Comparison of ENCODE assay signal across 23 cellular contexts in genomic region chr10:50531388-50532077, GRCh38.
"Had no signal": no experiment of that assay in that cellular context is flagged by ENCODE, and none has a peak within 500 bp of the region (broad histone marks: within the 10 kb centered on the region; RNA-seq: fewer than 3 reads in every experiment).

No MANE protein-coding gene starts in this region.

- H3K36me3 Mint-ChIP-seq: natural killer cell treated with Interleukin-12 subunit alpha and Interleukin-12 subunit beta and Interleukin-15 and Interleukin-18, amount 100 ng/mL, for 72 hours; stimulated activated memory B cell treated with anti-CD40 and anti-IgM and Interleukin-4, amounts not matched to agents 10 μg/mL and 1 μg/mL and 100 μg/mL, for 72 hours had no signal

- H3K27me3 Mint-ChIP-seq: naive thymus-derived CD4-positive, alpha-beta T cell; natural killer cell treated with Interleukin-12 subunit alpha and Interleukin-12 subunit beta and Interleukin-15 and Interleukin-18, amount 100 ng/mL, for 72 hours; progenitor cell of endocrine pancreas; stimulated activated memory B cell treated with anti-CD40 and anti-IgM and Interleukin-4, amounts not matched to agents 10 μg/mL and 1 μg/mL and 100 μg/mL, for 72 hours; stimulated activated naive CD8-positive, alpha-beta T cell treated with anti-CD3 and anti-CD28 coated beads, Interleukin-15, amount 100 ng/mL, for 72 hours had no signal

- H3K36me3 ChIP-seq: left ventricle myocardium inferior, ovary, right atrium auricular region, right lobe of liver, tibial nerve, upper lobe of left lung had no signal

- H3K4me3 Mint-ChIP-seq: naive thymus-derived CD4-positive, alpha-beta T cell; natural killer cell treated with Interleukin-12 subunit alpha and Interleukin-12 subunit beta and Interleukin-15 and Interleukin-18, amount 100 ng/mL, for 72 hours; stimulated activated memory B cell treated with anti-CD40 and anti-IgM and Interleukin-4, amounts not matched to agents 10 μg/mL and 1 μg/mL and 100 μg/mL, for 72 hours; stimulated activated naive CD8-positive, alpha-beta T cell treated with anti-CD3 and anti-CD28 coated beads, Interleukin-15, amount 100 ng/mL, for 72 hours had no signal

- H3K27ac Mint-ChIP-seq: naive thymus-derived CD4-positive, alpha-beta T cell; natural killer cell treated with Interleukin-12 subunit alpha and Interleukin-12 subunit beta and Interleukin-15 and Interleukin-18, amount 100 ng/mL, for 72 hours; progenitor cell of endocrine pancreas; stimulated activated memory B cell treated with anti-CD40 and anti-IgM and Interleukin-4, amounts not matched to agents 10 μg/mL and 1 μg/mL and 100 μg/mL, for 72 hours; stimulated activated naive CD8-positive, alpha-beta T cell treated with anti-CD3 and anti-CD28 coated beads, Interleukin-15, amount 100 ng/mL, for 72 hours had no signal

- H3K4me3 ChIP-seq: hepatocyte, left ventricle myocardium inferior, lung, mucosa of descending colon, ovary, right atrium auricular region, right lobe of liver, smooth muscle cell, tibial nerve, upper lobe of left lung had no signal

- H3K4me1 ChIP-seq: right lobe of liver, upper lobe of left lung had no signal

- H3K27ac ChIP-seq: hepatocyte, left ventricle myocardium inferior, ovary, right atrium auricular region, right lobe of liver, tibial nerve, upper lobe of left lung had no signal

- H2AFZ ChIP-seq: hepatocyte had no signal

- H3K4me2 ChIP-seq: hepatocyte, smooth muscle cell had no signal

- H3K9me3 ChIP-seq: left ventricle myocardium inferior, mucosa of descending colon, ovary, right atrium auricular region, right lobe of liver, tibial nerve, upper lobe of left lung had no signal

- DNase-seq: islet precursor cell; left ventricle myocardium inferior; midbrain; mucosa of descending colon; naive thymus-derived CD4-positive, alpha-beta T cell; ovary; right lobe of liver; stimulated activated CD4-positive, alpha-beta T cell treated with anti-CD3 and anti-CD28 coated beads, Interleukin-1b, Interleukin-23, amount 100 ng/mL, for 48 hours; stimulated activated CD4-positive, alpha-beta T cell treated with anti-CD3 and anti-CD28 coated beads, Interleukin-2, amount 100 ng/mL, for 48 hours; stimulated activated CD4-positive, alpha-beta T cell treated with anti-CD3 and anti-CD28 coated beads, Interleukin-4, amount 100 ng/mL, for 4 hours; stimulated activated CD8-positive, alpha-beta memory T cell treated with anti-CD3 and anti-CD28 coated beads, Interleukin-4, amount 100 ng/mL, for 48 hours; stimulated activated naive CD4-positive, alpha-beta T cell treated with Interleukin-2 at 50 U/mL for 16 hours; stimulated activated naive CD8-positive, alpha-beta T cell treated with anti-CD3 and anti-CD28 coated beads, Interleukin-15, amount 100 ng/mL, for 72 hours; substantia nigra; upper lobe of left lung had no signal

- H3K27me3 ChIP-seq: hepatocyte, ovary, right atrium auricular region, right lobe of liver, tibial nerve, upper lobe of left lung had no signal

- H3K9me3 Mint-ChIP-seq: naive thymus-derived CD4-positive, alpha-beta T cell; natural killer cell treated with Interleukin-12 subunit alpha and Interleukin-12 subunit beta and Interleukin-15 and Interleukin-18, amount 100 ng/mL, for 72 hours; stimulated activated memory B cell treated with anti-CD40 and anti-IgM and Interleukin-4, amounts not matched to agents 10 μg/mL and 1 μg/mL and 100 μg/mL, for 72 hours; stimulated activated naive CD8-positive, alpha-beta T cell treated with anti-CD3 and anti-CD28 coated beads, Interleukin-15, amount 100 ng/mL, for 72 hours had no signal

- ATAC-seq: mucosa of descending colon; naive thymus-derived CD4-positive, alpha-beta T cell; natural killer cell treated with Interleukin-12 subunit alpha and Interleukin-12 subunit beta and Interleukin-15 and Interleukin-18, amount 100 ng/mL, for 72 hours; right lobe of liver; stimulated activated memory B cell treated with anti-CD40 and anti-IgM and Interleukin-4, amounts not matched to agents 10 μg/mL and 1 μg/mL and 100 μg/mL, for 72 hours; stimulated activated naive CD8-positive, alpha-beta T cell treated with anti-CD3 and anti-CD28 coated beads, Interleukin-15, amount 100 ng/mL, for 72 hours had no signal
